17 cellular contexts compared by ENCODE assay signal in the genomic region with DNA sequence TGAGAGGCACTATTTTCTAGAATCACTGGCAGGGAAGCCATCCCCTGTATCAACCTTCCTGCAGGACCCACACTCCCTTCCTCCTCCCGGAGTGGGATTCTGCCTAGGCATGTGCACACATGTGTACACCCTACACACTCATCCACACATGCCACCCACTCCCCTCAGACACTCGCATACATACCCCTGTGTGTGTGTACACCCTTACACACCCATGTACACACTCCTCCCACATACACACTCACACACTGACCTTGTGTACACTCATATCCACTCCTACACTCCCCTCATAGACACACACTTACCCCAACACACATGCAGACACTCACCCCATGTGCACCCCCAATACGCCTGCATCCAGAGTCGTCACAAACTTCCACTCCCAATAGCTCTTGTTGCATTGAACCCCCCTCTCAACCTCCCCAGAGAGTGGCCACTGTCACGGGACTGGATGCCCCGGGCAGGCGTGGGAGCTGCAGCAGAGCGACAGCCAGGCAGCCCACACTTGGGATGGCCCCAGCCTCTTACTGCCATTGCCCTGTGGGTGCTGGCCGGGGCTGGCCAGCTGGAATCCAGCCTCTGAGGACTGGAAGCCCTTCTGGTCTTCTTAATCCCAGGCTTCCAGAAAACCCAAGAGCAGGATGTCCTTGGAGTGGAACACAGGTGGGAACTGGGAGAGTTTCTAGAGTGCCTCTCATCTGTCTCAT.
DNase-seq lines count a peak whose midpoint lies in the region; ATAC-seq, FAIRE-seq and TF ChIP-seq lines count a peak whose summit lies in the region.
"Had no signal": no experiment of that assay in that cellular context is flagged by ENCODE, and none has a peak within 500 bp of the region (broad histone marks: within the 10 kb centered on the region; RNA-seq: fewer than 3 reads in every experiment).

No MANE protein-coding gene starts in this region.

- peak overlapping the region in 4 of 6 donors; percentile 2 to 76 (median 51) for H3K27ac Mint-ChIP-seq in immature natural killer cell
- peak overlapping the region in 1 of 8 donors; percentile 42 for H3K27ac Mint-ChIP-seq in CD8-positive, alpha-beta memory T cell
- H3K27ac Mint-ChIP-seq: CD4-positive, alpha-beta T cell had no signal

- H3K4me1 Mint-ChIP-seq in immature natural killer cell = peaks cover 94 to 99% of the 10 kb centered on the region in 2 donors
- H3K4me1 Mint-ChIP-seq in CD8-positive, alpha-beta memory T cell = no peaks in the 10 kb centered on the region

- CTCF ChIA-PET in HEK293 (lab: Yijun Ruan, JAX) = no interaction called here
- CTCF ChIA-PET in CD8-positive, alpha-beta memory T cell (lab: Charles Lee) = no interaction called here

- H3K4me3 Mint-ChIP-seq in immature natural killer cell = peak overlapping the region in 1 of 5 donors; percentile 3
- H3K4me3 Mint-ChIP-seq in CD8-positive, alpha-beta memory T cell = no peak overlapping the region
- H3K4me3 Mint-ChIP-seq: CD4-positive, alpha-beta T cell had no signal

- H3K4me3 ChIP-seq in heart right ventricle = no peak overlapping the region
- H3K4me3 ChIP-seq in right cardiac atrium (ENCODE audit: low read length) = no peak overlapping the region
- H3K4me3 ChIP-seq in HEK293 (ENCODE audit: low read depth, low read length) = no peak overlapping the region
- H3K4me3 ChIP-seq in skeletal muscle tissue (ENCODE audit: low read length in 3 of 3) = no peak overlapping the region
- no peak overlapping the region for H3K4me3 ChIP-seq in CD8-positive, alpha-beta memory T cell (ENCODE audit: low read length)

- H3K9me3 ChIP-seq in heart right ventricle (no peaks in the 10 kb centered on the region), right cardiac atrium (ENCODE audit: control insufficient read depth, low read length) (no peaks in the 10 kb centered on the region), HEK293 (ENCODE audit: control insufficient read depth, insufficient read depth, low read depth, low read length) (no peaks in the 10 kb centered on the region), skeletal muscle tissue (ENCODE audit: control insufficient read depth in 3 of 3, low read length in 3 of 3) (no peaks in the 10 kb centered on the region)
- no peaks in the 10 kb centered on the region for H3K9me3 ChIP-seq in CD8-positive, alpha-beta memory T cell (ENCODE audit: low read length)

- H3K27ac ChIP-seq in heart right ventricle = peak overlapping the region in 6 of 10 donors; percentile 59 to 94 (median 86)
- no peak overlapping the region for H3K27ac ChIP-seq in right cardiac atrium (ENCODE audit: low read length)
- H3K27ac ChIP-seq in HEK293 (ENCODE audit: extremely low read depth, low read depth, low read length) = no peak overlapping the region
- H3K27ac ChIP-seq in skeletal muscle tissue (ENCODE audit: low read depth, low read length) = peak overlapping the region; percentile 96
- H3K27ac ChIP-seq in CD8-positive, alpha-beta memory T cell (ENCODE audit: low read depth, low read length) = no peak overlapping the region

- H3K9me3 Mint-ChIP-seq in immature natural killer cell = no peaks in the 10 kb centered on the region
- no peaks in the 10 kb centered on the region for H3K9me3 Mint-ChIP-seq in CD8-positive, alpha-beta memory T cell
- H3K9me3 Mint-ChIP-seq: CD4-positive, alpha-beta T cell had no signal

- H3K27me3 Mint-ChIP-seq in immature natural killer cell (ENCODE audit: low read depth in 3 of 3) = peaks cover 0 to 8% (median 3%) of the 10 kb centered on the region in 3 donors
- H3K27me3 Mint-ChIP-seq in CD8-positive, alpha-beta memory T cell = peaks cover 8 to 38% of the 10 kb centered on the region in 2 donors
- H3K27me3 Mint-ChIP-seq: CD4-positive, alpha-beta T cell had no signal

- H3K4me1 ChIP-seq in heart right ventricle (peaks cover 5 to 59% (median 35%) of the 10 kb centered on the region in 9 donors), right cardiac atrium (ENCODE audit: control insufficient read depth, insufficient read depth, low read length) (peaks cover 27% of the 10 kb centered on the region), HEK293 (ENCODE audit: control insufficient read depth, insufficient read depth, low read length) (no peaks in the 10 kb centered on the region; the same call in 1 of the 2 replicates), skeletal muscle tissue (ENCODE audit: control insufficient read depth in 3 of 3, insufficient read depth in 3 of 3, low read length in 3 of 3) (peaks cover 32 to 60% (median 59%) of the 10 kb centered on the region in 3 donors)
- no peaks in the 10 kb centered on the region for H3K4me1 ChIP-seq in CD8-positive, alpha-beta memory T cell (ENCODE audit: insufficient read depth, low read length)

- POLR2A ChIA-PET in HEK293 (lab: Yijun Ruan, JAX) = no interaction called here
- POLR2A ChIA-PET in CD8-positive, alpha-beta memory T cell (lab: Charles Lee) = no interaction called here

- no peaks in the 10 kb centered on the region for H3K36me3 ChIP-seq in heart right ventricle
- H3K36me3 ChIP-seq in HEK293 (ENCODE audit: control insufficient read depth in 2 of 2, insufficient read depth in 1 of 2, low read length in 2 of 2) = no peaks in the 10 kb centered on the region
- H3K36me3 ChIP-seq in skeletal muscle tissue (ENCODE audit: control insufficient read depth in 3 of 3, insufficient read depth in 3 of 3, low read length in 3 of 3) = no peaks in the 10 kb centered on the region
- no peaks in the 10 kb centered on the region for H3K36me3 ChIP-seq in CD8-positive, alpha-beta memory T cell (ENCODE audit: insufficient read depth, low read length)

- H3K9ac ChIP-seq in skeletal muscle tissue (ENCODE audit: low read depth in 1 of 3, low read length in 3 of 3) = no peak overlapping the region

- intact Hi-C loops in heart right ventricle (cut with DNase I) (loop anchor here in 1 of 10 donors (10.0 kb wide), 1 partner anchor 111 kb away; no protein-coding TSS in a partner anchor), right cardiac atrium (cut with DNase I) (no loop called here)

- no peak for DNase-seq in heart right ventricle
- no peak for DNase-seq in right cardiac atrium
- no peak for DNase-seq in immature natural killer cell
- DNase-seq in CD8-positive, alpha-beta memory T cell = no peak
- DNase-seq in GM12891 (ENCODE audit: insufficient read length, low spot score) = no peak
- DNase-seq in stimulated activated CD8-positive, alpha-beta memory T cell treated with anti-CD3 and anti-CD28 coated beads, Interleukin-4, amount 100 ng/mL, for 48 hours = no peak
- DNase-seq: CD4-positive, alpha-beta T cell; H7; Karpas-422; NCI-H1436 treated with DMSO at 0.1 percent for 48 hours; NCI-H187 treated with DMSO at 0.1 percent for 48 hours; NCI-H446; NCI-H524 treated with DMSO at 0.1 percent for 48 hours had no signal

- TF ChIP-seq CTCF in heart right ventricle (IDR thresholded peaks at IDR 0.05) (no peak), HEK293 (tag by site-specific recombination; IDR thresholded peaks at IDR 0.05) (no peak)

- FAIRE-seq in GM12891 (lab: Jason Lieb, UNC) = no peak
- FAIRE-seq: HepG2, RCC 7860 had no signal

- ATAC-seq in heart right ventricle = peak in 1 of 8 donors; percentile 8
- ATAC-seq in right cardiac atrium = no peak
- ATAC-seq: HepG2 had no signal

- H3K36me3 Mint-ChIP-seq in immature natural killer cell = no peaks in the 10 kb centered on the region
- H3K36me3 Mint-ChIP-seq in CD8-positive, alpha-beta memory T cell = no peaks in the 10 kb centered on the region

- WGBS in heart right ventricle, 2 donors = 87 to 89% methylated on average over 9 of the region's 9 CpGs
- WGBS in right cardiac atrium = 85% methylated on average over 9 of the region's 9 CpGs

- TF ChIP-seq POLR2A in GM12891 (IDR thresholded peaks at IDR 0.05; ENCODE audit: low read depth, low read length) = no peak

- no peaks in the 10 kb centered on the region for H3K27me3 ChIP-seq in heart right ventricle
- H3K27me3 ChIP-seq in right cardiac atrium (ENCODE audit: control insufficient read depth, insufficient read depth) = no peaks in the 10 kb centered on the region
- no peaks in the 10 kb centered on the region for H3K27me3 ChIP-seq in skeletal muscle tissue (ENCODE audit: control insufficient read depth in 3 of 3, insufficient read depth in 3 of 3, low read length in 3 of 3)
- no peaks in the 10 kb centered on the region for H3K27me3 ChIP-seq in CD8-positive, alpha-beta memory T cell (ENCODE audit: insufficient read depth, low read length, poor library complexity, severe bottlenecking)

TF ChIP-seq in HEK293, 187 proteins besides CTCF, POLR2A, EP300 and RAD21 (continues in another document):
- TF ChIP-seq ZBTB8A (tag by site-specific recombination; IDR thresholded peaks at IDR 0.05) (no peak), EGR2 (tag by site-specific recombination; IDR thresholded peaks at IDR 0.05; ENCODE audit: low read depth) (peak; percentile 81), ZNF274 (IDR thresholded peaks at IDR 0.05; ENCODE audit: low read length) (no peak), ZNF274 (tag by site-specific recombination; IDR thresholded peaks at IDR 0.05; ENCODE audit: borderline replicate concordance) (no peak), ZNF140 (tag by site-specific recombination; IDR thresholded peaks at IDR 0.05) (no peak), ZBTB21 (tag by site-specific recombination; IDR thresholded peaks at IDR 0.05) (no peak), ZNF221 (tag by site-specific recombination; IDR thresholded peaks at IDR 0.05; ENCODE audit: borderline replicate concordance) (no peak), ZFHX2 (tag by site-specific recombination; conservative IDR thresholded peaks at IDR 0.05) (peak; percentile 90), ZNF555 (tag by site-specific recombination; conservative IDR thresholded peaks at IDR 0.05) (no peak), ZNF549 (tag by site-specific recombination; IDR thresholded peaks at IDR 0.05) (no peak)

TF ChIP-seq in GM12891, 5 proteins besides CTCF, POLR2A, EP300 and RAD21:
- TF ChIP-seq TAF1 (IDR thresholded peaks at IDR 0.05; ENCODE audit: low read depth, low read length) (no peak), PAX5 (IDR thresholded peaks at IDR 0.05; ENCODE audit: insufficient read depth, low read length, severe bottlenecking) (no peak), SPI1 (IDR thresholded peaks at IDR 0.05; ENCODE audit: low read depth, low read length) (no peak), POU2F2 (IDR thresholded peaks at IDR 0.05; ENCODE audit: low read depth, low read length) (no peak), POLR2AphosphoS5 (IDR thresholded peaks at IDR 0.05; ENCODE audit: low read depth, low read length) (no peak)
TF ChIP-seq in GM12891: peak in this region for 0.

Comparison
In these comparisons a context has a peak if more than half of its experiments do, and no peak if none do; other contexts are left out.
1. H3K27ac ChIP-seq: peak in heart right ventricle (6 of 10) and skeletal muscle tissue (single experiment); none in right cardiac atrium (single experiment), HEK293 (single experiment) and CD8-positive, alpha-beta memory T cell (single experiment).